33 cellular contexts compared by ENCODE assay signal in genomic region chr12:44389038-44389437, GRCh38.
"Had no signal": no experiment of that assay in that cellular context is flagged by ENCODE, and none has a peak within 500 bp of the region (broad histone marks: within the 10 kb centered on the region; RNA-seq: fewer than 3 reads in every experiment).

No MANE protein-coding gene starts in this region.

- H3K36me3 Mint-ChIP-seq: activated CD8-positive, alpha-beta memory T cell treated with anti-CD3 and anti-CD28 coated beads, Interleukin-2, amount 10 ng/mL, durations not matched to agents 7 days and 5 days; activated naive CD8-positive, alpha-beta T cell treated with anti-CD3 and anti-CD28 coated beads, Interleukin-2, amount 10 ng/mL, durations not matched to agents 7 days and 5 days had no signal

- H3K27ac ChIP-seq: ascending aorta, cardiac muscle cell, colonic mucosa, PC-9, RWPE1, VCaP had no signal

- H3K27me3 ChIP-seq: ascending aorta, cardiac muscle cell, colonic mucosa had no signal

- H3K4me3 Mint-ChIP-seq: activated B cell treated with CpG ODN at 0.5 μM for 24 hours; activated CD4-positive, alpha-beta memory T cell treated with anti-CD3 and anti-CD28 coated beads, Interleukin-2, amount 10 ng/mL, durations not matched to agents 7 days and 5 days; activated CD8-positive, alpha-beta memory T cell treated with anti-CD3 and anti-CD28 coated beads, Interleukin-2, amount 10 ng/mL, durations not matched to agents 7 days and 5 days; activated naive CD4-positive, alpha-beta T cell treated with anti-CD3 and anti-CD28 coated beads, Interleukin-2, amount 50 U/mL, for 24 hours; activated naive CD8-positive, alpha-beta T cell treated with anti-CD3 and anti-CD28 coated beads, Interleukin-2, amount 10 ng/mL, durations not matched to agents 7 days and 5 days; activated T-cell treated with anti-CD3 and anti-CD28 coated beads, Interleukin-2, amount 50 U/mL, for 72 hours; central memory CD8-positive, alpha-beta T cell had no signal

- H3K9me3 ChIP-seq: ascending aorta, colonic mucosa had no signal

- H3K27me3 Mint-ChIP-seq: activated B cell treated with CpG ODN at 0.5 μM for 24 hours; activated CD4-positive, alpha-beta memory T cell treated with anti-CD3 and anti-CD28 coated beads, Interleukin-2, amount 10 ng/mL, durations not matched to agents 7 days and 5 days; activated CD8-positive, alpha-beta memory T cell treated with anti-CD3 and anti-CD28 coated beads, Interleukin-2, amount 10 ng/mL, durations not matched to agents 7 days and 5 days; activated naive CD4-positive, alpha-beta T cell treated with anti-CD3 and anti-CD28 coated beads, Interleukin-2, amount 50 U/mL, for 24 hours; activated naive CD8-positive, alpha-beta T cell treated with anti-CD3 and anti-CD28 coated beads, Interleukin-2, amount 10 ng/mL, durations not matched to agents 7 days and 5 days; central memory CD8-positive, alpha-beta T cell had no signal

- H3K27ac Mint-ChIP-seq: activated B cell treated with CpG ODN at 0.5 μM for 24 hours; activated CD4-positive, alpha-beta memory T cell treated with anti-CD3 and anti-CD28 coated beads, Interleukin-2, amount 10 ng/mL, durations not matched to agents 7 days and 5 days; activated CD8-positive, alpha-beta memory T cell treated with anti-CD3 and anti-CD28 coated beads, Interleukin-2, amount 10 ng/mL, durations not matched to agents 7 days and 5 days; activated naive CD4-positive, alpha-beta T cell treated with anti-CD3 and anti-CD28 coated beads, Interleukin-2, amount 50 U/mL, for 24 hours; activated naive CD8-positive, alpha-beta T cell treated with anti-CD3 and anti-CD28 coated beads, Interleukin-2, amount 10 ng/mL, durations not matched to agents 7 days and 5 days; activated T-cell treated with anti-CD3 and anti-CD28 coated beads, Interleukin-2, amount 50 U/mL, for 72 hours; activated T-helper 2 cell treated with anti-CD3 and anti-CD28 coated beads, Interferon-gamma antibody, Interleukin-2, Interleukin-4, amounts not matched to agents 10 μg/mL and 5 μg/mL and 100 μg/mL, durations not matched to agents 14 hours and 24 hours and 36 hours had no signal

- H3K4me1 Mint-ChIP-seq: activated B cell treated with CpG ODN at 0.5 μM for 24 hours; activated CD4-positive, alpha-beta memory T cell treated with anti-CD3 and anti-CD28 coated beads, Interleukin-2, amount 10 ng/mL, durations not matched to agents 7 days and 5 days; activated CD8-positive, alpha-beta memory T cell treated with anti-CD3 and anti-CD28 coated beads, Interleukin-2, amount 10 ng/mL, durations not matched to agents 7 days and 5 days; activated naive CD4-positive, alpha-beta T cell treated with anti-CD3 and anti-CD28 coated beads, Interleukin-2, amount 50 U/mL, for 24 hours; activated naive CD8-positive, alpha-beta T cell treated with anti-CD3 and anti-CD28 coated beads, Interleukin-2, amount 10 ng/mL, durations not matched to agents 7 days and 5 days; central memory CD8-positive, alpha-beta T cell had no signal

- H3K4me1 ChIP-seq: ascending aorta, colonic mucosa had no signal

- DNase-seq: activated B cell treated with CpG ODN at 0.5 μM for 24 hours; activated CD4-positive, alpha-beta memory T cell treated with anti-CD3 and anti-CD28 coated beads, Interleukin-2, amount 10 ng/mL, durations not matched to agents 7 days and 5 days; activated CD4-positive, alpha-beta T cell treated with anti-CD3 and anti-CD28 coated beads for 4 hours; activated CD4-positive, CD25-positive, alpha-beta regulatory T cell treated with anti-CD3 and anti-CD28 coated beads, Interleukin-2, amount 50 U/mL, for 72 hours; activated CD8-positive, alpha-beta memory T cell treated with anti-CD3 and anti-CD28 coated beads for 24 hours; activated CD8-positive, alpha-beta memory T cell treated with anti-CD3 and anti-CD28 coated beads, Interleukin-2, amount 10 ng/mL, durations not matched to agents 7 days and 5 days; activated CD8-positive, alpha-beta memory T cell treated with anti-CD3 and anti-CD28 coated beads, Interleukin-2, amount 50 U/mL, for 48 hours; activated gamma-delta T cell; activated naive CD4-positive, alpha-beta T cell treated with Interleukin-2 at 50 U/mL for 16 hours; activated naive CD8-positive, alpha-beta T cell treated with anti-CD3 and anti-CD28 coated beads, Interleukin-2, amount 10 ng/mL, durations not matched to agents 7 days and 5 days; activated T-cell treated with anti-CD3 and anti-CD28 coated beads, Interleukin-2, amount 50 U/mL, for 72 hours; amygdala; colonic mucosa; NCI-H1436 treated with DMSO at 0.1 percent for 48 hours; NCI-H2029; NCI-H2227 treated with DMSO at 0.1 percent for 48 hours; NCI-H510A treated with DMSO at 0.1 percent for 48 hours; NCI-H526 treated with DMSO at 0.1 percent for 48 hours; NK-92 treated with Interleukin-12 subunit alpha and Interleukin-12 subunit beta, amount 100 ng/mL, for 24 hours; PC-9; SIG-M5; SW 1271; T-helper 1 cell; T-helper 2 cell; T-helper 9 cell had no signal

- H3K4me2 ChIP-seq: PC-9 had no signal

- H3K9me3 Mint-ChIP-seq: activated B cell treated with CpG ODN at 0.5 μM for 24 hours; activated CD4-positive, alpha-beta memory T cell treated with anti-CD3 and anti-CD28 coated beads, Interleukin-2, amount 10 ng/mL, durations not matched to agents 7 days and 5 days; activated naive CD4-positive, alpha-beta T cell treated with anti-CD3 and anti-CD28 coated beads, Interleukin-2, amount 50 U/mL, for 24 hours; activated naive CD8-positive, alpha-beta T cell treated with anti-CD3 and anti-CD28 coated beads, Interleukin-2, amount 10 ng/mL, durations not matched to agents 7 days and 5 days; activated T-cell treated with anti-CD3 and anti-CD28 coated beads, Interleukin-2, amount 50 U/mL, for 72 hours; activated T-helper 2 cell treated with anti-CD3 and anti-CD28 coated beads, Interferon-gamma antibody, Interleukin-2, Interleukin-4, amounts not matched to agents 10 μg/mL and 5 μg/mL and 100 μg/mL, durations not matched to agents 14 hours and 24 hours and 36 hours; central memory CD8-positive, alpha-beta T cell had no signal

- H2AFZ ChIP-seq: PC-9 had no signal

- H3K4me3 ChIP-seq: ascending aorta, cardiac muscle cell, colonic mucosa, PC-9 had no signal

- FAIRE-seq: RCC 7860 had no signal

- H3K36me3 ChIP-seq: ascending aorta, cardiac muscle cell, colonic mucosa had no signal
